In the genomic region with DNA sequence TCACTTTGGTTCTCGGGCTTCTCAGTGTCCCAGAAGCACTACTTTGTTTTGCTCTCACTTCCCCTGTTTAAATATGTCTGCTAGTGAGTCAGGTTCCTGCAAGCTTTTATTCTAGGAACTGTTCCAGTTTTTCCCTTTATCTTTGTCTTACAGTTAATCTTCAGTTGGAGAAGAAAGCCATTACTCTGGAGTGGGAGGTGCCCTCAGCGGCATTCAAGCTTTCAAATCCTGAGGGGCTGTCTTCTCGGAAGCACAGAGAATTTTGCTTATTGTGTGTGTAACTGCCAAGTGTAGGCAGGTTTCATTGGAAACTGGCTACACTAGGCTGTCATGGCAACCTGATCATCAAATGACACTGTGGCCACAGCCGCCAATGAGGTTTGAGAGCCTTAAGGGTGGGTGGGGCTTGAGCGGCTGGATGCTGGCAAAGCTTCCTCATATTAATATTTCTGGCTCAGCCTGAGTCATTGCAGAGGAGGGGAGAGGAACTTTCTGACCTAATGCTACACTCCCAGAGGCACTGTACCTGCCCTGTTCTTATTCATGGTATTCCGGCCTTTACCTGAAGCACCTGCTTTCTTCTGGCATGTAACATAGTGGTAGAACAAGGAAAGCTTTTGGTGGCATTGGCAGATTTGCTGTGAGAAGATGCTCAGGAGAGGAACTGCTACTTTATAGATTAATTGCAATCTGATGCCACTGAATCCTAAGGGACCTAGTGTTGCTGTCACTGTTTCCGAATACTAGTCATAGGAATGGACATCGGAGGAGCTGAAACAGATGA, we compare ENCODE assay signal across 8 cellular contexts. TPM values are rescaled to one million over a fixed set of nuclear protein-coding genes. Genes with fewer than 3 reads are reported as not detected.
DNase-seq lines count a peak whose midpoint lies in the region; ATAC-seq, FAIRE-seq and TF ChIP-seq lines count a peak whose summit lies in the region.

No MANE protein-coding gene starts in this region.

- H3K9me3 Mint-ChIP-seq in IgD-negative memory B cell (no peaks in the 10 kb centered on the region), nephron (no peaks in the 10 kb centered on the region)
- no peaks in the 10 kb centered on the region for H3K9me3 Mint-ChIP-seq in activated T-helper 1 cell treated with anti-CD3 and anti-CD28 coated beads, Interleukin-12 subunit alpha, Interleukin-12 subunit beta, Interleukin-2, Interleukin-4 antibody, amounts not matched to agents 30 ng/mL and 10 ng/mL and 1 ng/mL, durations not matched to agents 14 hours and 24 hours and 36 hours

- H4K20me1 ChIP-seq in fibroblast of lung (ENCODE audit: control insufficient read depth, extremely low read depth, insufficient read depth, low read length): no peaks in the 10 kb centered on the region

- H3K4me2 ChIP-seq in fibroblast of lung (ENCODE audit: extremely low read depth, insufficient read depth, low read length): peak overlapping the region; percentile 72

- no peaks in the 10 kb centered on the region for H3K27me3 ChIP-seq in fibroblast of lung (ENCODE audit: control insufficient read depth, insufficient read depth, low read length)

- peaks cover 43% of the 10 kb centered on the region for H3K4me1 ChIP-seq in fibroblast of lung (ENCODE audit: control insufficient read depth, extremely low read depth, insufficient read depth, low read length)

- peak overlapping the region; percentile 16 to 64 (median 34) for H3K4me3 ChIP-seq in fibroblast of lung (replicated peaks in 1 of 4; ENCODE audit: control extremely low read depth in 1 of 4, insufficient read depth in 1 of 4, low read depth in 3 of 4, low read length in 4 of 4)

- DNase-seq in Caki2 (ENCODE audit: low read depth) (peak; percentile 97), RCC 7860 (ENCODE audit: low spot score) (peak; percentile 94), fibroblast of lung (ENCODE audit: low read depth in 2 of 2) (peak; percentile 98)
- peak; percentile 79 for DNase-seq in activated T-helper 1 cell treated with anti-CD3 and anti-CD28 coated beads, Interleukin-12 subunit alpha, Interleukin-12 subunit beta, Interleukin-2, Interleukin-4 antibody, amounts not matched to agents 30 ng/mL and 10 ng/mL and 1 ng/mL, durations not matched to agents 14 hours and 24 hours and 36 hours (ENCODE audit: low spot score)
- peak; percentile 50 to 72 (median 60) for DNase-seq in stimulated activated naive CD4-positive, alpha-beta T cell (lab: John Stamatoyannopoulos, UW)

- peaks cover 3% of the 10 kb centered on the region for H3K36me3 ChIP-seq in fibroblast of lung (ENCODE audit: control insufficient read depth, insufficient read depth, low read length)

- H3K9me3 ChIP-seq in fibroblast of lung (ENCODE audit: control insufficient read depth, insufficient read depth, low read depth, low read length): no peaks in the 10 kb centered on the region

- H3K27ac Mint-ChIP-seq in IgD-negative memory B cell: peak overlapping the region; percentile 97 to 99 (median 99)
- H3K27ac Mint-ChIP-seq in activated T-helper 1 cell treated with anti-CD3 and anti-CD28 coated beads, Interleukin-12 subunit alpha, Interleukin-12 subunit beta, Interleukin-2, Interleukin-4 antibody, amounts not matched to agents 30 ng/mL and 10 ng/mL and 1 ng/mL, durations not matched to agents 14 hours and 24 hours and 36 hours: peak overlapping the region; percentile 95
- peak overlapping the region; percentile 97 to 99 (median 98) for H3K27ac Mint-ChIP-seq in nephron

- H3K79me2 ChIP-seq in fibroblast of lung (ENCODE audit: control insufficient read depth, insufficient read depth, low read length): peaks cover 61% of the 10 kb centered on the region

- H3K9ac ChIP-seq in fibroblast of lung (ENCODE audit: insufficient read depth, low read length): peak overlapping the region; percentile 64

- H3K4me1 Mint-ChIP-seq in IgD-negative memory B cell (peaks cover 17 to 26% (median 21%) of the 10 kb centered on the region in 3 donors), nephron (peaks cover 66% of the 10 kb centered on the region)
- peaks cover 48% of the 10 kb centered on the region for H3K4me1 Mint-ChIP-seq in activated T-helper 1 cell treated with anti-CD3 and anti-CD28 coated beads, Interleukin-12 subunit alpha, Interleukin-12 subunit beta, Interleukin-2, Interleukin-4 antibody, amounts not matched to agents 30 ng/mL and 10 ng/mL and 1 ng/mL, durations not matched to agents 14 hours and 24 hours and 36 hours (ENCODE audit: low read depth)

- peak; percentile 94 for ATAC-seq in GM21529 (IDR thresholded peaks at IDR 0.05; ENCODE audit: unreplicated experiment)

- no peak overlapping the region for H2AFZ ChIP-seq in fibroblast of lung (ENCODE audit: low read length)

- TF ChIP-seq CTCF in fibroblast of lung (conservative IDR thresholded peaks at IDR 0.05 in 1 of 2, IDR thresholded peaks at IDR 0.05 in 1 of 2; ENCODE audit: low read depth in 1 of 2, low read length in 2 of 2) (no peak), nephron (IDR thresholded peaks at IDR 0.05; ENCODE audit: unreplicated experiment in 3 of 3) (no peak)

- peak overlapping the region; percentile 69 to 90 (median 78) for H3K4me3 Mint-ChIP-seq in IgD-negative memory B cell
- H3K4me3 Mint-ChIP-seq in activated T-helper 1 cell treated with anti-CD3 and anti-CD28 coated beads, Interleukin-12 subunit alpha, Interleukin-12 subunit beta, Interleukin-2, Interleukin-4 antibody, amounts not matched to agents 30 ng/mL and 10 ng/mL and 1 ng/mL, durations not matched to agents 14 hours and 24 hours and 36 hours: peak overlapping the region; percentile 70
- H3K4me3 Mint-ChIP-seq in nephron: peak overlapping the region; percentile 52 to 75 (median 68)

- peak overlapping the region; percentile 96 for H3K27ac ChIP-seq in fibroblast of lung (ENCODE audit: insufficient read depth, low read length)

- intact Hi-C loops in activated T-helper 1 cell treated with anti-CD3 and anti-CD28 coated beads, Interleukin-12 subunit alpha, Interleukin-12 subunit beta, Interleukin-2, Interleukin-4 antibody, amounts not matched to agents 30 ng/mL and 10 ng/mL and 1 ng/mL, durations not matched to agents 14 hours and 24 hours and 36 hours (cut with micrococcal nuclease): loop anchor here (1.0 to 2.0 kb wide), 7 partner anchors 10 to 124 kb away; a partner anchor contains a TSS

- FAIRE-seq in RCC 7860 (lab: Jason Lieb, UNC): peak; percentile 77

- peaks cover 2% of the 10 kb centered on the region for H3K36me3 Mint-ChIP-seq in IgD-negative memory B cell
- H3K36me3 Mint-ChIP-seq in activated T-helper 1 cell treated with anti-CD3 and anti-CD28 coated beads, Interleukin-12 subunit alpha, Interleukin-12 subunit beta, Interleukin-2, Interleukin-4 antibody, amounts not matched to agents 30 ng/mL and 10 ng/mL and 1 ng/mL, durations not matched to agents 14 hours and 24 hours and 36 hours (ENCODE audit: low read depth): peaks cover 7% of the 10 kb centered on the region
- H3K36me3 Mint-ChIP-seq in nephron (ENCODE audit: low read depth): no peaks in the 10 kb centered on the region

- H3K27me3 Mint-ChIP-seq in IgD-negative memory B cell (no peaks in the 10 kb centered on the region), nephron (ENCODE audit: low read depth) (no peaks in the 10 kb centered on the region)
- H3K27me3 Mint-ChIP-seq in activated T-helper 1 cell treated with anti-CD3 and anti-CD28 coated beads, Interleukin-12 subunit alpha, Interleukin-12 subunit beta, Interleukin-2, Interleukin-4 antibody, amounts not matched to agents 30 ng/mL and 10 ng/mL and 1 ng/mL, durations not matched to agents 14 hours and 24 hours and 36 hours (ENCODE audit: insufficient read depth): no peaks in the 10 kb centered on the region

- in situ Hi-C loops in Caki2 (cut with HindIII; ENCODE audit: low pct_unique_long_range_greater_than_20kb, low sequenced_read_pairs): no loop called here

RNA-seq across cellular contexts. Expression of a gene that starts 26.3 kb away (rescaled TPM):
- total RNA-seq in Caki2 (2014; rRNA removed; shearing (Covaris generic); ENCODE audit: low replicate concordance): 5.0 and 14.5 TPM in 2 replicates
- 7.4 TPM for polyA plus RNA-seq in IgD-negative memory B cell
- total RNA-seq in activated T-helper 1 cell treated with anti-CD3 and anti-CD28 coated beads, Interleukin-12 subunit alpha, Interleukin-12 subunit beta, Interleukin-2, Interleukin-4 antibody, amounts not matched to agents 30 ng/mL and 10 ng/mL and 1 ng/mL, durations not matched to agents 14 hours and 24 hours and 36 hours: 13.4 and 13.5 TPM in 2 replicates
- total RNA-seq in fibroblast of lung: 24.1 and 30.7 TPM in 2 replicates
- 11.2 and 14.0 TPM in 2 replicates for polyA plus RNA-seq in fibroblast of lung
- 14.1 and 16.2 TPM in 2 replicates for polyA plus RNA-seq in fibroblast of lung (2012)
- 19.2 and 22.6 TPM in 2 replicates for polyA minus RNA-seq in fibroblast of lung (ENCODE audit: low replicate concordance)

RNA-seq across cellular contexts. Expression of a gene that starts 27.2 kb away (rescaled TPM):
- 12.3 and 24.5 TPM in 2 replicates for total RNA-seq in Caki2 (2014; rRNA removed; shearing (Covaris generic); ENCODE audit: low replicate concordance)
- 12.7 TPM for polyA plus RNA-seq in IgD-negative memory B cell
- 11.5 and 12.2 TPM in 2 replicates for total RNA-seq in activated T-helper 1 cell treated with anti-CD3 and anti-CD28 coated beads, Interleukin-12 subunit alpha, Interleukin-12 subunit beta, Interleukin-2, Interleukin-4 antibody, amounts not matched to agents 30 ng/mL and 10 ng/mL and 1 ng/mL, durations not matched to agents 14 hours and 24 hours and 36 hours
- 12.6 and 13.2 TPM in 2 replicates for total RNA-seq in fibroblast of lung
- 5.5 and 7.1 TPM in 2 replicates for polyA plus RNA-seq in fibroblast of lung
- polyA plus RNA-seq in fibroblast of lung (2012): 6.4 and 8.0 TPM in 2 replicates
- polyA minus RNA-seq in fibroblast of lung (ENCODE audit: low replicate concordance): 3.0 and 20.0 TPM in 2 replicates

RNA-seq across cellular contexts. Expression of a gene that starts 33.2 kb away (rescaled TPM):
- 93.5 and 114 TPM in 2 replicates for total RNA-seq in Caki2 (2014; rRNA removed; shearing (Covaris generic); ENCODE audit: low replicate concordance)
- polyA plus RNA-seq in IgD-negative memory B cell (57.4 TPM), fibroblast of lung (44.8 and 60.7 TPM in 2 replicates)
- 87.7 and 89.2 TPM in 2 replicates for total RNA-seq in activated T-helper 1 cell treated with anti-CD3 and anti-CD28 coated beads, Interleukin-12 subunit alpha, Interleukin-12 subunit beta, Interleukin-2, Interleukin-4 antibody, amounts not matched to agents 30 ng/mL and 10 ng/mL and 1 ng/mL, durations not matched to agents 14 hours and 24 hours and 36 hours
- total RNA-seq in fibroblast of lung: 57.3 and 57.6 TPM in 2 replicates
- 47.2 and 75.5 TPM in 2 replicates for polyA plus RNA-seq in fibroblast of lung (2012)
- 38.8 and 98.7 TPM in 2 replicates for polyA minus RNA-seq in fibroblast of lung (ENCODE audit: low replicate concordance)

RNA-seq across cellular contexts. Expression of a gene that starts 54.9 kb away (rescaled TPM):
- 2.2 TPM in 1 of 2 replicates, not detected in the other for total RNA-seq in Caki2 (2014; rRNA removed; shearing (Covaris generic); ENCODE audit: low replicate concordance)
- polyA plus RNA-seq in IgD-negative memory B cell (1.5 TPM), fibroblast of lung (not detected in 2 replicates)
- not detected in 2 replicates for total RNA-seq in activated T-helper 1 cell treated with anti-CD3 and anti-CD28 coated beads, Interleukin-12 subunit alpha, Interleukin-12 subunit beta, Interleukin-2, Interleukin-4 antibody, amounts not matched to agents 30 ng/mL and 10 ng/mL and 1 ng/mL, durations not matched to agents 14 hours and 24 hours and 36 hours
- total RNA-seq in fibroblast of lung: not detected in 2 replicates
- polyA plus RNA-seq in fibroblast of lung (2012): not detected in 2 replicates
- not detected in 2 replicates for polyA minus RNA-seq in fibroblast of lung (ENCODE audit: low replicate concordance)

Comparison
In these comparisons a context has a peak if more than half of its experiments do, and no peak if none do; other contexts are left out.
1. Peak in every context shown above with its lines: DNase-seq, ATAC-seq, H3K4me3 ChIP-seq and H3K27ac ChIP-seq.